8 cellular contexts compared by ENCODE assay signal in genomic region chr2:178112202-178113152, GRCh38. TPM values are rescaled to one million over a fixed set of nuclear protein-coding genes. Genes with fewer than 3 reads are reported as not detected.
A peak's percentile ranks its signal among the peaks of the same experiment; 100 is the strongest.
DNase-seq lines count a peak whose midpoint lies in the region; ATAC-seq and TF ChIP-seq lines count a peak whose summit lies in the region.

Gene RBM45 (plus strand): TSS chr2:178112437. CDS start chr2:178112547, 110 bp downstream.

- peaks cover 23% of the 10 kb centered on the region for H3K4me1 Mint-ChIP-seq in T-helper 17 cell

- under 1% methylated on average over 60 of the region's 60 CpGs for WGBS in right cardiac atrium
- 0 to 1% methylated on average over 60 of the region's 60 CpGs for WGBS in aorta, 2 donors

- H3K27me3 Mint-ChIP-seq in T-helper 17 cell = no peaks in the 10 kb centered on the region

- no peaks in the 10 kb centered on the region for H3K36me3 ChIP-seq in aorta (ENCODE audit: control insufficient read depth in 1 of 2, insufficient read depth in 2 of 2, low read length in 1 of 2)

- peak; percentile 87 for ATAC-seq in HG02884 (IDR thresholded peaks at IDR 0.05; ENCODE audit: unreplicated experiment)
- peak; percentile 95 for ATAC-seq in T-helper 17 cell
- peak; percentile 99 for ATAC-seq in right cardiac atrium
- peak; percentile 99 for ATAC-seq in aorta (ENCODE audit: low FRiP score)

- H3K27me3 ChIP-seq in right cardiac atrium (ENCODE audit: control insufficient read depth, insufficient read depth) (no peaks in the 10 kb centered on the region), aorta (ENCODE audit: control insufficient read depth in 1 of 2, insufficient read depth in 2 of 2, low read length in 1 of 2) (no peaks in the 10 kb centered on the region)

- peak; percentile 88 for TF ChIP-seq POLR2A in GM15510 (IDR thresholded peaks at IDR 0.05; ENCODE audit: borderline replicate concordance, extremely low read depth, insufficient read length)

- no peaks in the 10 kb centered on the region for H3K36me3 Mint-ChIP-seq in T-helper 17 cell (ENCODE audit: low read depth)

- peak within 1 kb of the TSS; percentile 85 for H3K27ac Mint-ChIP-seq in T-helper 17 cell

- H3K9me3 ChIP-seq in T-helper 17 cell (ENCODE audit: control insufficient read depth, low read length, poor library complexity, severe bottlenecking) = no peaks in the 10 kb centered on the region
- H3K9me3 ChIP-seq in right cardiac atrium (ENCODE audit: control insufficient read depth, low read length) = no peaks in the 10 kb centered on the region
- H3K9me3 ChIP-seq in aorta (ENCODE audit: control insufficient read depth, low read length) = no peaks in the 10 kb centered on the region

- H3K27ac ChIP-seq in angular gyrus (ENCODE audit: low read depth, low read length) = peak within 1 kb of the TSS; percentile 81
- peak within 1 kb of the TSS; percentile 50 for H3K27ac ChIP-seq in right cardiac atrium (ENCODE audit: low read length)
- peak within 1 kb of the TSS in 1 of 2 donors; percentile 66 for H3K27ac ChIP-seq in aorta (ENCODE audit: low read depth in 1 of 2, low read length in 2 of 2)

- intact Hi-C loops in right cardiac atrium (cut with DNase I) (loop anchor here in 3 of 4 donors (5.0 to 10.0 kb wide), 3 partner anchors 62 to 302 kb away; no protein-coding TSS in a partner anchor), aorta (cut with DNase I) (loop anchor here in 1 of 2 donors (5.0 to 10.0 kb wide), 2 partner anchors 80 to 302 kb away; partner anchors contain the start of gene OSBPL6)

- H3K4me3 ChIP-seq in right cardiac atrium (ENCODE audit: low read length) (peak within 1 kb of the TSS; percentile 76), aorta (ENCODE audit: low read length in 2 of 2) (peak within 1 kb of the TSS; percentile 69 to 83)

- no peaks in the 10 kb centered on the region for H3K4me1 ChIP-seq in right cardiac atrium (ENCODE audit: control insufficient read depth, insufficient read depth, low read length)
- H3K4me1 ChIP-seq in aorta (ENCODE audit: control insufficient read depth in 1 of 2, insufficient read depth in 2 of 2, low read length in 2 of 2) = peaks cover 0 to 2% of the 10 kb centered on the region in 2 donors

- H3K4me3 Mint-ChIP-seq in T-helper 17 cell = peak within 1 kb of the TSS; percentile 96

- DNase-seq in NCI-H146 treated with DMSO at 0.1 percent for 48 hours (lab: John Stamatoyannopoulos, UW; ENCODE audit: unreplicated experiment) (peak; percentile 56), T-helper 17 cell (peak; percentile 68 to 78 (median 76)), right cardiac atrium (peak; percentile 94 to 98 (median 97)), putamen (ENCODE audit: low spot score) (peak; percentile 87), aorta (peak; percentile 95 to 97)

RNA-seq across cellular contexts. Expression of gene RBM45, which starts in this region (rescaled TPM):
- total RNA-seq in T-helper 17 cell = 10 to 100 TPM in 1 of 2 donors, 1 to 10 TPM in 1; 6.0 to 10.4 TPM
- 1 to 10 TPM; 8.1 to 9.9 (median 8.6) TPM for total RNA-seq in right cardiac atrium
- polyA plus RNA-seq in right cardiac atrium = 7.8 TPM
- 10 to 100 TPM; 12.9 TPM for total RNA-seq in aorta
- polyA plus RNA-seq in aorta = 10 to 100 TPM in 1 of 2 donors, 1 to 10 TPM in 1; 5.4 to 11.4 TPM
